Comparison of ENCODE assay signal across 8 cellular contexts in the genomic region with DNA sequence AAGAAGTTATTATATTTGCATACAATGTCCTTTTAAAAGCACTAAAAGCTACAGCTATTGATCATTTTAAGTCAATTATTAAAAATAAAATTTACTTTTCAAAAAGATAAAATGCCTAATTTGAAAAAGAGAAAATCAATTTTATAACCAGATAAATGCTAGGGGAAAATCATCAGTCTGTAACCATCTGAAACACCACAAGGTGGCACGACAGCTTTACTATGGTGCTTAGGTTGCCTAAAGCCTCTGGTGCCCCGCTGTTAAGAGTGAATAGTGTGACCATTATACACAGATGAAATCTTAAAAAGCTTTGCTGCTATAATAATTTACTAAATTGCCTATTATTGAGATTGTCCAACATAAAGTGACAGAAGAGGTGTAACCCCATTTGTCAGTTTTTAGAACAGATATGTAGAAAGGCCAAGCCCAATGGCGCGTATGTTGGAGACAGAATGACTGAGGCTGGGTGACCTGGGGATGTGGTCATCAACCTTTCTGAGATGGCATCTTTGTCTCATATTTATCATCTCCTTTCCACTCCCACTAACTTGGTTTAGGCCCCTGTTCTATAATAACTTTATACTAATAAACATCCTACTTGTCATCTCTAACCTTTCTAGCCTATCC.
DNase-seq lines count a peak whose midpoint lies in the region; ATAC-seq and TF ChIP-seq lines count a peak whose summit lies in the region.

No MANE protein-coding gene starts in this region.

- H3K4me3 ChIP-seq in cardiac fibroblast (replicated peaks in 1 of 2; ENCODE audit: low read depth in 2 of 2, low read length in 2 of 2), result no peak overlapping the region
- H3K4me3 ChIP-seq in liver (ENCODE audit: low read depth in 1 of 3, low read length in 3 of 3), result no peak overlapping the region

- no peak overlapping the region for H3K27ac ChIP-seq in liver (ENCODE audit: low read depth in 1 of 2, low read length in 2 of 2)

- 55% methylated on average over 4 of the region's 4 CpGs for WGBS in liver

- H3K27me3 ChIP-seq in liver (ENCODE audit: control insufficient read depth in 4 of 4, insufficient read depth in 4 of 4, low read length in 3 of 4), result no peaks in the 10 kb centered on the region

- no peaks in the 10 kb centered on the region for H3K9me3 Mint-ChIP-seq in T-helper 2 cell treated with Interferon-gamma antibody and Interleukin-4, amounts not matched to agents 5 μg/mL and 100 μg/mL, for 36 hours

- TF ChIP-seq CTCF in cardiac fibroblast (IDR thresholded peaks at IDR 0.05; ENCODE audit: low read depth, low read length), result peak; percentile 68
- peak; percentile 68 for TF ChIP-seq CTCF in liver (IDR thresholded peaks at IDR 0.05; ENCODE audit: low read depth, low read length, missing input control)

- no peaks in the 10 kb centered on the region for H3K9me3 ChIP-seq in liver (ENCODE audit: control insufficient read depth in 4 of 4, low read length in 3 of 4)

- H3K27ac Mint-ChIP-seq in T-helper 2 cell treated with Interferon-gamma antibody and Interleukin-4, amounts not matched to agents 5 μg/mL and 100 μg/mL, for 36 hours, result no peak overlapping the region

- ATAC-seq in GM18511 (IDR thresholded peaks at IDR 0.05; ENCODE audit: unreplicated experiment) (peak; percentile 92), HG02885 (IDR thresholded peaks at IDR 0.05; ENCODE audit: poor library complexity, unreplicated experiment) (peak; percentile 88)

- no peaks in the 10 kb centered on the region for H3K4me1 ChIP-seq in liver (ENCODE audit: control insufficient read depth in 4 of 4, insufficient read depth in 4 of 4, low read length in 3 of 4)

- no peak overlapping the region for H3K9ac ChIP-seq in liver (ENCODE audit: low read depth in 1 of 2, low read length in 2 of 2)

- no peaks in the 10 kb centered on the region for H3K36me3 Mint-ChIP-seq in T-helper 2 cell treated with Interferon-gamma antibody and Interleukin-4, amounts not matched to agents 5 μg/mL and 100 μg/mL, for 36 hours (ENCODE audit: low read depth)

- H3K4me1 Mint-ChIP-seq in T-helper 2 cell treated with Interferon-gamma antibody and Interleukin-4, amounts not matched to agents 5 μg/mL and 100 μg/mL, for 36 hours (ENCODE audit: low read depth), result no peaks in the 10 kb centered on the region

- peak; percentile 91 to 92 for TF ChIP-seq RAD21 in liver (IDR thresholded peaks at IDR 0.05)

- H3K4me3 Mint-ChIP-seq in T-helper 2 cell treated with Interferon-gamma antibody and Interleukin-4, amounts not matched to agents 5 μg/mL and 100 μg/mL, for 36 hours, result no peak overlapping the region

- peak; percentile 48 for DNase-seq in COLO829 (ENCODE audit: low spot score)
- peak; percentile 60 for DNase-seq in NCI-H748 (lab: John Stamatoyannopoulos, UW; ENCODE audit: unreplicated experiment)
- peak; percentile 78 to 83 for DNase-seq in cardiac fibroblast (ENCODE audit: low read depth in 2 of 2)
- DNase-seq in T-helper 2 cell treated with Interferon-gamma antibody and Interleukin-4, amounts not matched to agents 5 μg/mL and 100 μg/mL, for 36 hours (ENCODE audit: low spot score), result no peak
- no peak for DNase-seq in occipital lobe (lab: John Stamatoyannopoulos, UW)

- no peaks in the 10 kb centered on the region for H3K36me3 ChIP-seq in liver (ENCODE audit: control insufficient read depth in 4 of 4, insufficient read depth in 3 of 4, low read depth in 1 of 4, low read length in 3 of 4)

- H3K27me3 Mint-ChIP-seq in T-helper 2 cell treated with Interferon-gamma antibody and Interleukin-4, amounts not matched to agents 5 μg/mL and 100 μg/mL, for 36 hours (ENCODE audit: low read depth), result peaks cover 24% of the 10 kb centered on the region

TF ChIP-seq in liver, 16 proteins besides CTCF, POLR2A, EP300 and RAD21:
- TF ChIP-seq SP1 (IDR thresholded peaks at IDR 0.05) (no peak), TAF1 (conservative IDR thresholded peaks at IDR 0.05) (no peak), RXRA (IDR thresholded peaks at IDR 0.05) (no peak), HNF4G (IDR thresholded peaks at IDR 0.05) (no peak), GABPA (IDR thresholded peaks at IDR 0.05 in 1 of 2, conservative IDR thresholded peaks at IDR 0.05 in 1 of 2) (no peak), FOXA1 (IDR thresholded peaks at IDR 0.05) (no peak), FOXA2 (IDR thresholded peaks at IDR 0.05) (no peak), NR2F2 (IDR thresholded peaks at IDR 0.05) (no peak), EGR1 (IDR thresholded peaks at IDR 0.05; ENCODE audit: low read depth in 2 of 2) (no peak), JUND (IDR thresholded peaks at IDR 0.05) (no peak), YY1 (IDR thresholded peaks at IDR 0.05) (no peak)
- TF ChIP-seq, protein P1, sequence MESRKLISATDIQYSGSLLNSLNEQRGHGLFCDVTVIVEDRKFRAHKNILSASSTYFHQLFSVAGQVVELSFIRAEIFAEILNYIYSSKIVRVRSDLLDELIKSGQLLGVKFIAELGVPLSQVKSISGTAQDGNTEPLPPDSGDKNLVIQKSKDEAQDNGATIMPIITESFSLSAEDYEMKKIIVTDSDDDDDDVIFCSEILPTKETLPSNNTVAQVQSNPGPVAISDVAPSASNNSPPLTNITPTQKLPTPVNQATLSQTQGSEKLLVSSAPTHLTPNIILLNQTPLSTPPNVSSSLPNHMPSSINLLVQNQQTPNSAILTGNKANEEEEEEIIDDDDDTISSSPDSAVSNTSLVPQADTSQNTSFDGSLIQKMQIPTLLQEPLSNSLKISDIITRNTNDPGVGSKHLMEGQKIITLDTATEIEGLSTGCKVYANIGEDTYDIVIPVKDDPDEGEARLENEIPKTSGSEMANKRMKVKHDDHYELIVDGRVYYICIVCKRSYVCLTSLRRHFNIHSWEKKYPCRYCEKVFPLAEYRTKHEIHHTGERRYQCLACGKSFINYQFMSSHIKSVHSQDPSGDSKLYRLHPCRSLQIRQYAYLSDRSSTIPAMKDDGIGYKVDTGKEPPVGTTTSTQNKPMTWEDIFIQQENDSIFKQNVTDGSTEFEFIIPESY (IDR thresholded peaks at IDR 0.05), result no peak
- TF ChIP-seq, protein P2, sequence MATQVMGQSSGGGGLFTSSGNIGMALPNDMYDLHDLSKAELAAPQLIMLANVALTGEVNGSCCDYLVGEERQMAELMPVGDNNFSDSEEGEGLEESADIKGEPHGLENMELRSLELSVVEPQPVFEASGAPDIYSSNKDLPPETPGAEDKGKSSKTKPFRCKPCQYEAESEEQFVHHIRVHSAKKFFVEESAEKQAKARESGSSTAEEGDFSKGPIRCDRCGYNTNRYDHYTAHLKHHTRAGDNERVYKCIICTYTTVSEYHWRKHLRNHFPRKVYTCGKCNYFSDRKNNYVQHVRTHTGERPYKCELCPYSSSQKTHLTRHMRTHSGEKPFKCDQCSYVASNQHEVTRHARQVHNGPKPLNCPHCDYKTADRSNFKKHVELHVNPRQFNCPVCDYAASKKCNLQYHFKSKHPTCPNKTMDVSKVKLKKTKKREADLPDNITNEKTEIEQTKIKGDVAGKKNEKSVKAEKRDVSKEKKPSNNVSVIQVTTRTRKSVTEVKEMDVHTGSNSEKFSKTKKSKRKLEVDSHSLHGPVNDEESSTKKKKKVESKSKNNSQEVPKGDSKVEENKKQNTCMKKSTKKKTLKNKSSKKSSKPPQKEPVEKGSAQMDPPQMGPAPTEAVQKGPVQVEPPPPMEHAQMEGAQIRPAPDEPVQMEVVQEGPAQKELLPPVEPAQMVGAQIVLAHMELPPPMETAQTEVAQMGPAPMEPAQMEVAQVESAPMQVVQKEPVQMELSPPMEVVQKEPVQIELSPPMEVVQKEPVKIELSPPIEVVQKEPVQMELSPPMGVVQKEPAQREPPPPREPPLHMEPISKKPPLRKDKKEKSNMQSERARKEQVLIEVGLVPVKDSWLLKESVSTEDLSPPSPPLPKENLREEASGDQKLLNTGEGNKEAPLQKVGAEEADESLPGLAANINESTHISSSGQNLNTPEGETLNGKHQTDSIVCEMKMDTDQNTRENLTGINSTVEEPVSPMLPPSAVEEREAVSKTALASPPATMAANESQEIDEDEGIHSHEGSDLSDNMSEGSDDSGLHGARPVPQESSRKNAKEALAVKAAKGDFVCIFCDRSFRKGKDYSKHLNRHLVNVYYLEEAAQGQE (IDR thresholded peaks at IDR 0.05), result no peak
- TF ChIP-seq, protein P3, sequence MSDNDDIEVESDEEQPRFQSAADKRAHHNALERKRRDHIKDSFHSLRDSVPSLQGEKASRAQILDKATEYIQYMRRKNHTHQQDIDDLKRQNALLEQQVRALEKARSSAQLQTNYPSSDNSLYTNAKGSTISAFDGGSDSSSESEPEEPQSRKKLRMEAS (IDR thresholded peaks at IDR 0.05), result no peak
- TF ChIP-seq, protein P4, sequence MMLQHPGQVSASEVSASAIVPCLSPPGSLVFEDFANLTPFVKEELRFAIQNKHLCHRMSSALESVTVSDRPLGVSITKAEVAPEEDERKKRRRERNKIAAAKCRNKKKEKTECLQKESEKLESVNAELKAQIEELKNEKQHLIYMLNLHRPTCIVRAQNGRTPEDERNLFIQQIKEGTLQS (IDR thresholded peaks at IDR 0.05), result no peak

Comparison
In these comparisons a context has a peak if more than half of its experiments do, and no peak if none do; other contexts are left out.
1. DNase-seq: peak in COLO829 (single experiment), NCI-H748 (single experiment) and cardiac fibroblast (2 of 2); none in T-helper 2 cell treated with Interferon-gamma antibody and Interleukin-4, amounts not matched to agents 5 μg/mL and 100 μg/mL, for 36 hours (single experiment) and occipital lobe (single experiment).